In the genomic region with DNA sequence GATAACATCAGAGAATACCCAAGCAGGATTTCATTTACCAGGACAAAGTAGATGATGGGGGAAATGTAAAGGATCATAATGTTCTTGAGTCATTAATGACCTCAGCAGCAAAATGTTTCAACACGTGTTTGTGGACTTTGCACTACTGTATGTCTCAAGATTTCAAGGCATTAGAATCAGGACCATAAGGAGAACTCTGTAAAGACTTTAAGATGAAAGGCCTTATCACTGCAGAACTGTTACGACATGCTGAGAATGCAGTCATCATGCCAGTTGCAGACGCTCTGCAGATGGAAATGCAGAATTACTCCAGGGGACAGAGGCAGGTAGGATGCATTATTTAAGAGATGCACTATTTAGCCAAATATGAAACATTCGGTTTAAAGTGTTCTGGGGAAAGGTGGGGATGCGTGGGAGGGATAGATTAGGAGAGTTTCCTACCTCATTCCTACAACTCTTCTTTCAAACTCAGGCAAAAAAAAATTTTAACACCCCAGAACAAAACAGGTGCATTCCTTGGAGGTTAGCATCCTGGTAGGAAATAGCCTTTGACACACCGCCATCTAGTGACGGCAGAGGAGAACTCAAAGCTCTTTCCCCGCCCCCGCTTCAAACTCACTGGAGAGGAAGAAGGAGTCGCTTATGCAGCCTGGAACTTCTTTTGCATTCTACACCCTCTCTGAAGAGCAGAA, we compare ENCODE assay signal across 8 cellular contexts. TPM values are rescaled to one million over a fixed set of nuclear protein-coding genes. Genes with fewer than 3 reads are reported as not detected.
DNase-seq lines count a peak whose midpoint lies in the region; ATAC-seq, FAIRE-seq and TF ChIP-seq lines count a peak whose summit lies in the region.

No MANE protein-coding gene starts in this region.

- DNase-seq in A172 (ENCODE audit: low spot score) (peak; percentile 70), GM12891 (ENCODE audit: insufficient read length, low spot score) (peak; percentile 43), LNCaP clone FGC (ENCODE audit: low read depth) (peak; percentile 37), SW 1271 (lab: John Stamatoyannopoulos, UW) (peak; percentile 23 to 65), left cardiac atrium (peak; percentile 66), renal cortical epithelial cell (ENCODE audit: low read depth) (peak; percentile 64), cerebellar nuclear complex (lab: John Stamatoyannopoulos, UW) (no peak)
- DNase-seq in activated naive CD8-positive, alpha-beta T cell treated with anti-CD3 and anti-CD28 coated beads, Interleukin-2, amount 50 U/mL, for 16 hours (ENCODE audit: low read depth, low spot score), result peak; percentile 49

- peak; percentile 77 for FAIRE-seq in GM12891 (lab: Jason Lieb, UNC)

- intact Hi-C loops in left cardiac atrium (cut with DNase I), result loop anchor here (5.0 to 10.0 kb wide), 3 partner anchors 204 to 656 kb away; no protein-coding TSS in a partner anchor

- TF ChIP-seq CTCF in LNCaP clone FGC (IDR thresholded peaks at IDR 0.05; ENCODE audit: control insufficient read depth, extremely low read depth, insufficient read depth), result peak; percentile 80

- no peak overlapping the region for H3K4me3 ChIP-seq in LNCaP clone FGC (ENCODE audit: low read depth, low read length)

- no peak for TF ChIP-seq POLR2A in GM12891 (IDR thresholded peaks at IDR 0.05; ENCODE audit: low read depth, low read length)

- ATAC-seq in left cardiac atrium, result peak; percentile 80 to 89

TF ChIP-seq in GM12891, 5 proteins besides CTCF, POLR2A, EP300 and RAD21:
- TF ChIP-seq SPI1 (IDR thresholded peaks at IDR 0.05; ENCODE audit: low read depth, low read length) (peak; percentile 16; the same call in 1 of the 2 replicates), TAF1 (IDR thresholded peaks at IDR 0.05; ENCODE audit: low read depth, low read length) (no peak), POLR2AphosphoS5 (IDR thresholded peaks at IDR 0.05; ENCODE audit: low read depth, low read length) (no peak)

RNA-seq across cellular contexts. Expression of gene TOPAZ1, which starts 43.3 kb away (rescaled TPM):
- total RNA-seq in A172 (2014; rRNA removed; shearing (Covaris generic)), result not detected in 2 replicates
- not detected for polyA plus RNA-seq in GM12891 (2012; ENCODE audit: low read depth, missing spikeins)
- not detected for total RNA-seq in left cardiac atrium
- total RNA-seq in renal cortical epithelial cell, result not detected in 2 replicates

Comparison
In these comparisons a context has a peak if more than half of its experiments do, and no peak if none do; other contexts are left out.
1. DNase-seq: peak in A172 (single experiment), GM12891 (single experiment), LNCaP clone FGC (single experiment), SW 1271 (2 of 2), activated naive CD8-positive, alpha-beta T cell treated with anti-CD3 and anti-CD28 coated beads, Interleukin-2, amount 50 U/mL, for 16 hours (single experiment), left cardiac atrium (single experiment) and renal cortical epithelial cell (single experiment); none in cerebellar nuclear complex (0 of 2).